In genomic region chr17:3668279-3669084, GRCh38 we compare ENCODE assay signal across 1 cellular context.
A peak's percentile ranks its signal among the peaks of the same experiment; 100 is the strongest.
TF ChIP-seq lines count a peak whose summit lies in the region.

Gene EMC6 (plus strand): TSS chr17:3668812. CDS start chr17:3669147, 335 bp downstream.
Gene TAX1BP3 (minus strand): TSS chr17:3668578. CDS start chr17:3668526, 52 bp downstream.

TF ChIP-seq in HepG2, 621 proteins besides CTCF, POLR2A, EP300 and RAD21 (continued from another document and continues in another):
- TF ChIP-seq TRAFD1 (CRISPR knock-in tag; IDR thresholded peaks at IDR 0.05; ENCODE audit: borderline replicate concordance) (peak; percentile 53; the same call in 1 of the 2 replicates), FOXC1 (CRISPR knock-in tag; IDR thresholded peaks at IDR 0.05; ENCODE audit: borderline replicate concordance) (peak; percentile 67; the same call in 1 of the 2 replicates), ZNF619 (CRISPR knock-in tag; IDR thresholded peaks at IDR 0.05) (no peak; the same call in 1 of the 2 replicates), MLX (CRISPR knock-in tag; IDR thresholded peaks at IDR 0.05) (no peak), ZNF280D (CRISPR knock-in tag; IDR thresholded peaks at IDR 0.05) (peak; percentile 42; the same call in 1 of the 2 replicates), ZNF451 (CRISPR knock-in tag; IDR thresholded peaks at IDR 0.05) (no peak), BRD4 (CRISPR knock-in tag; IDR thresholded peaks at IDR 0.05) (peak; percentile 12; the same call in 1 of the 2 replicates), ZNF775 (CRISPR knock-in tag; IDR thresholded peaks at IDR 0.05; ENCODE audit: borderline replicate concordance) (no peak), MED8 (CRISPR knock-in tag; IDR thresholded peaks at IDR 0.05; ENCODE audit: insufficient replicate concordance) (no peak), SMC3 (IDR thresholded peaks at IDR 0.05; ENCODE audit: low read length) (no peak), LCORL (IDR thresholded peaks at IDR 0.05) (no peak), LCORL (CRISPR knock-in tag; IDR thresholded peaks at IDR 0.05) (no peak), THAP11 (CRISPR knock-in tag; IDR thresholded peaks at IDR 0.05) (peak; percentile 84), MYNN (CRISPR knock-in tag; IDR thresholded peaks at IDR 0.05; ENCODE audit: low read depth) (no peak), SSRP1 (CRISPR knock-in tag; IDR thresholded peaks at IDR 0.05) (no peak), TERF1 (CRISPR knock-in tag; IDR thresholded peaks at IDR 0.05) (no peak), ARID5B (CRISPR knock-in tag; IDR thresholded peaks at IDR 0.05) (0 out of 2 replicates have a peak, but pooled peaks have one; percentile 14), ZNF383 (CRISPR knock-in tag; IDR thresholded peaks at IDR 0.05; ENCODE audit: borderline replicate concordance) (no peak), RFXANK (CRISPR knock-in tag; IDR thresholded peaks at IDR 0.05) (no peak), ZNF569 (CRISPR knock-in tag; IDR thresholded peaks at IDR 0.05; ENCODE audit: borderline replicate concordance) (0 out of 2 replicates have a peak, but pooled peaks have one; percentile 29), HNF4G (IDR thresholded peaks at IDR 0.05; ENCODE audit: borderline replicate concordance, low read depth, low read length) (no peak), HNF4G (CRISPR knock-in tag; IDR thresholded peaks at IDR 0.05; ENCODE audit: borderline replicate concordance, low read depth) (no peak), TMF1 (CRISPR knock-in tag; IDR thresholded peaks at IDR 0.05; ENCODE audit: low read depth) (no peak), ZNF44 (CRISPR knock-in tag; IDR thresholded peaks at IDR 0.05) (peak; percentile 82), ZNF281 (CRISPR knock-in tag; IDR thresholded peaks at IDR 0.05; ENCODE audit: borderline replicate concordance) (no peak), ZSCAN31 (CRISPR knock-in tag; IDR thresholded peaks at IDR 0.05; ENCODE audit: low read depth) (0 out of 2 replicates have a peak, but pooled peaks have one; percentile 16), NFE2 (CRISPR knock-in tag; IDR thresholded peaks at IDR 0.05) (no peak), PAXIP1 (CRISPR knock-in tag; conservative IDR thresholded peaks at IDR 0.05) (peak; percentile 63), SP2 (CRISPR knock-in tag; IDR thresholded peaks at IDR 0.05) (no peak), HOXA7 (CRISPR knock-in tag; IDR thresholded peaks at IDR 0.05) (no peak), GMEB1 (CRISPR knock-in tag; IDR thresholded peaks at IDR 0.05; ENCODE audit: borderline replicate concordance) (no peak), ZNF317 (CRISPR knock-in tag; IDR thresholded peaks at IDR 0.05) (no peak), ZNF354B (CRISPR knock-in tag; IDR thresholded peaks at IDR 0.05) (no peak), AGO2 (optimal IDR thresholded peaks at IDR 0.05; ENCODE audit: low read depth, low read length) (peak; percentile 86), ZBTB25 (CRISPR knock-in tag; IDR thresholded peaks at IDR 0.05) (peak; percentile 47; the same call in 1 of the 2 replicates), GLI4 (CRISPR knock-in tag; IDR thresholded peaks at IDR 0.05; ENCODE audit: borderline replicate concordance) (no peak; the same call in 1 of the 2 replicates), ZNF235 (CRISPR knock-in tag; IDR thresholded peaks at IDR 0.05; ENCODE audit: borderline replicate concordance) (no peak), SMARCC2 (IDR thresholded peaks at IDR 0.05) (no peak), E2F1 (CRISPR knock-in tag; IDR thresholded peaks at IDR 0.05) (peak; percentile 88)
